Comparison of ENCODE assay signal across 10 cellular contexts in genomic region chr3:148962513-148962912, GRCh38. TPM values are rescaled to one million over a fixed set of nuclear protein-coding genes. Genes with fewer than 3 reads are reported as not detected.
A peak's percentile ranks its signal among the peaks of the same experiment; 100 is the strongest.
DNase-seq lines count a peak whose midpoint lies in the region; ATAC-seq and TF ChIP-seq lines count a peak whose summit lies in the region.
"Had no signal": no experiment of that assay in that cellular context is flagged by ENCODE, and none has a peak within 500 bp of the region (broad histone marks: within the 10 kb centered on the region; RNA-seq: fewer than 3 reads in every experiment).

No MANE protein-coding gene starts in this region.

- no TSS peak for BruUV-seq in HCT116 (replicated peaks; lab: Mats Ljungman, UMichigan)

- H3K36me3 ChIP-seq in HCT116 (ENCODE audit: control insufficient read depth in 1 of 2, insufficient read depth in 2 of 2, low read length in 2 of 2) (no peaks in the 10 kb centered on the region), SK-N-SH (replicated peaks in 1 of 2; ENCODE audit: control insufficient read depth in 1 of 2, insufficient read depth in 2 of 2, low read length in 1 of 2) (no peaks in the 10 kb centered on the region), smooth muscle cell (ENCODE audit: low read depth) (no peaks in the 10 kb centered on the region), sigmoid colon (no peaks in the 10 kb centered on the region)

- no peaks in the 10 kb centered on the region for H3F3A ChIP-seq in SK-N-SH (replicated peaks; ENCODE audit: insufficient read depth)
- H3F3A ChIP-seq in smooth muscle cell (ENCODE audit: low read depth) = no peaks in the 10 kb centered on the region

- H3K9me2 ChIP-seq in HCT116 (ENCODE audit: insufficient read depth) = no peaks in the 10 kb centered on the region
- H3K9me2 ChIP-seq in SK-N-SH = no peaks in the 10 kb centered on the region

- no peak for TF ChIP-seq POLR2A in HCT116 (IDR thresholded peaks at IDR 0.05; ENCODE audit: borderline replicate concordance, extremely low read depth, insufficient read depth, insufficient read length)
- TF ChIP-seq POLR2A in sigmoid colon (IDR thresholded peaks at IDR 0.05) = no peak

- in situ Hi-C loops in ACHN (cut with HindIII; ENCODE audit: low pct_ligation_motif_present, low pct_unique_long_range_greater_than_20kb, low sequenced_read_pairs) = no loop called here

- H2AFZ ChIP-seq in HCT116 (ENCODE audit: low read depth, low read length, poor library complexity, severe bottlenecking) (no peak overlapping the region), SK-N-SH (ENCODE audit: low read depth) (no peak overlapping the region), smooth muscle cell (ENCODE audit: low read depth) (no peak overlapping the region)

- RAD21 ChIA-PET in HCT116 (lab: Charles Lee; ENCODE audit: low non-redundant PET in 1 of 2, low total read pairs in 2 of 2, uncharacterized antibody in 2 of 2, unreplicated experiment in 2 of 2) = no interaction called here

- intact Hi-C loops in HCT116 (cut with micrococcal nuclease) = loop anchor here (2.0 kb wide), 1 partner anchor 158 kb away; no protein-coding TSS in a partner anchor
- intact Hi-C loops in sigmoid colon (cut with DNase I) = no loop called here

- H3K79me2 ChIP-seq in HCT116 (ENCODE audit: insufficient read depth, low read length) (no peaks in the 10 kb centered on the region), SK-N-SH (ENCODE audit: insufficient read depth) (no peaks in the 10 kb centered on the region), smooth muscle cell (ENCODE audit: low read depth) (no peaks in the 10 kb centered on the region)

- H3K27me3 ChIP-seq in HCT116 (ENCODE audit: insufficient read depth, low read length) (no peaks in the 10 kb centered on the region), SK-N-SH (ENCODE audit: insufficient read depth) (no peaks in the 10 kb centered on the region), smooth muscle cell (ENCODE audit: low read depth) (no peaks in the 10 kb centered on the region), sigmoid colon (no peaks in the 10 kb centered on the region)

- TF ChIP-seq CTCF in HCT116 (IDR thresholded peaks at IDR 0.05 in 2 of 3, conservative IDR thresholded peaks at IDR 0.05 in 1 of 3; ENCODE audit: borderline replicate concordance in 1 of 3, insufficient read depth in 1 of 3, low read depth in 2 of 3, low read length in 2 of 3) = peak; percentile 20 to 57 (median 39); a peak in 4 of 6 replicates
- peak; percentile 49 for TF ChIP-seq CTCF in SK-N-SH (IDR thresholded peaks at IDR 0.05)
- TF ChIP-seq CTCF in smooth muscle cell (IDR thresholded peaks at IDR 0.05; ENCODE audit: borderline replicate concordance, insufficient read depth, poor library complexity, severe bottlenecking) = no peak
- no peak for TF ChIP-seq CTCF in sigmoid colon (IDR thresholded peaks at IDR 0.05)

- TF ChIP-seq EP300 in SK-N-SH (IDR thresholded peaks at IDR 0.05; ENCODE audit: borderline replicate concordance in 1 of 2, low read depth in 1 of 2, low read length in 1 of 2) (no peak), sigmoid colon (IDR thresholded peaks at IDR 0.05) (no peak)

- TF ChIP-seq RAD21 in HCT116 (IDR thresholded peaks at IDR 0.05; ENCODE audit: low read depth) (peak; percentile 72), SK-N-SH (IDR thresholded peaks at IDR 0.05; ENCODE audit: low read length) (no peak; the same call in 1 of the 2 replicates)

- H3K4me2 ChIP-seq in HCT116 (ENCODE audit: low read length) (no peak overlapping the region), SK-N-SH (no peak overlapping the region), smooth muscle cell (no peak overlapping the region)

- peak; percentile 82 for ATAC-seq in HCT116

- H3K9ac ChIP-seq in HCT116 (ENCODE audit: low read length) = no peak overlapping the region
- H3K9ac ChIP-seq in SK-N-SH = no peak overlapping the region
- H3K9ac ChIP-seq in smooth muscle cell (ENCODE audit: low read depth) = no peak overlapping the region

- no peak overlapping the region for H3K4me3 ChIP-seq in HCT116 (replicated peaks in 1 of 2; ENCODE audit: low read depth in 1 of 2, low read length in 2 of 2)
- H3K4me3 ChIP-seq in SK-N-SH (ENCODE audit: low read depth in 2 of 2, low read length in 1 of 2) = no peak overlapping the region
- no peak overlapping the region for H3K4me3 ChIP-seq in smooth muscle cell
- no peak overlapping the region for H3K4me3 ChIP-seq in sigmoid colon

- DNase-seq in ACHN (peak; percentile 83), HCT116 (ENCODE audit: low read depth, low spot score) (peak; percentile 56), SK-N-SH (no peak), glomerular visceral epithelial cell (ENCODE audit: extremely low spot score) (peak; percentile 50), NCI-H526 treated with DMSO at 0.1 percent for 48 hours (lab: John Stamatoyannopoulos, UW) (no peak), smooth muscle cell (lab: John Stamatoyannopoulos, UW; ENCODE audit: unreplicated experiment) (no peak), sigmoid colon (no peak)
- DNase-seq in activated naive CD4-positive, alpha-beta T cell (lab: John Stamatoyannopoulos, UW) = no peak
- DNase-seq: activated CD4-positive, alpha-beta T cell treated with anti-CD3 and anti-CD28 coated beads, Interleukin-2, amount 50 U/mL, for 1 hour; GF-D8 had no signal

- H4K20me1 ChIP-seq in HCT116 (ENCODE audit: insufficient read depth) = no peaks in the 10 kb centered on the region
- no peaks in the 10 kb centered on the region for H4K20me1 ChIP-seq in SK-N-SH (ENCODE audit: insufficient read depth)
- H4K20me1 ChIP-seq in smooth muscle cell (ENCODE audit: low read depth) = no peaks in the 10 kb centered on the region

- H3K27ac ChIP-seq in HCT116 (ENCODE audit: low read depth, low read length) = no peak overlapping the region
- H3K27ac ChIP-seq in SK-N-SH (ENCODE audit: low read depth in 2 of 2, low read length in 1 of 2) = no peak overlapping the region
- H3K27ac ChIP-seq in smooth muscle cell (ENCODE audit: low read depth) = no peak overlapping the region
- H3K27ac ChIP-seq in sigmoid colon = no peak overlapping the region

- H3K4me1 ChIP-seq in HCT116 (ENCODE audit: control insufficient read depth in 1 of 2, insufficient read depth in 2 of 2, low read length in 2 of 2) = peaks cover 0 to 7% of the 10 kb centered on the region in 2 experiments; a peak in 2 of 4 replicates
- H3K4me1 ChIP-seq in SK-N-SH (ENCODE audit: control insufficient read depth in 1 of 2, insufficient read depth in 2 of 2, low read depth in 1 of 2, low read length in 1 of 2) = no peaks in the 10 kb centered on the region
- H3K4me1 ChIP-seq in smooth muscle cell (ENCODE audit: low read depth) = no peaks in the 10 kb centered on the region
- H3K4me1 ChIP-seq in sigmoid colon = peaks cover 0 to 11% (median 5%) of the 10 kb centered on the region in 4 donors

- CTCF ChIA-PET in HCT116 (lab: Charles Lee) (interaction anchor here (1.1 to 1.3 kb wide), 2 partner anchors 8 to 338 kb away, joined by 3 to 4 read pairs; no protein-coding TSS in a partner anchor), SK-N-SH (lab: Yijun Ruan, JAX) (interaction anchor here (0.6 to 1.6 kb wide), 2 partner anchors 15 to 158 kb away, joined by 3 to 5 read pairs; no protein-coding TSS in a partner anchor)

- POLR2A ChIA-PET in HCT116 (lab: Charles Lee) = interaction anchor here (0.7 to 1.4 kb wide), 2 partner anchors 30 to 167 kb away, joined by 3 read pairs; partner anchors contain the start of gene HPS3
- POLR2A ChIA-PET in SK-N-SH (lab: Yijun Ruan, JAX) = no interaction called here

- H3K9me3 ChIP-seq in HCT116 (ENCODE audit: control insufficient read depth in 1 of 2, insufficient read depth in 1 of 2, low read depth in 1 of 2, low read length in 2 of 2) = no peaks in the 10 kb centered on the region
- H3K9me3 ChIP-seq in SK-N-SH = no peaks in the 10 kb centered on the region
- H3K9me3 ChIP-seq in smooth muscle cell (replicated peaks; ENCODE audit: low read depth) = no peaks in the 10 kb centered on the region
- H3K9me3 ChIP-seq in sigmoid colon = no peaks in the 10 kb centered on the region

- 67% methylated on average over 1 of the region's 1 CpG for WGBS in SK-N-SH (ENCODE audit: low lambda C conversion rate)
- WGBS in smooth muscle cell (ENCODE audit: low lambda C conversion rate) = 18% methylated on average over 1 of the region's 1 CpG
- 65 to 72% methylated on average over 1 of the region's 1 CpG for WGBS in sigmoid colon, 2 donors

TF ChIP-seq in HCT116, 20 proteins besides CTCF, POLR2A, EP300 and RAD21 (continues in another document):
- peak; percentile 73 for TF ChIP-seq SP1 (IDR thresholded peaks at IDR 0.05; ENCODE audit: low read depth)
- no peak for TF ChIP-seq SRF (IDR thresholded peaks at IDR 0.05; ENCODE audit: low read depth)

TF ChIP-seq in SK-N-SH, 30 proteins besides CTCF, POLR2A, EP300 and RAD21 (continues in another document):
- peak; percentile 96 for TF ChIP-seq REST (IDR thresholded peaks at IDR 0.05; ENCODE audit: low read depth, low read length)

RNA-seq across cellular contexts. Expression of gene GYG1, which starts 28.8 kb away (rescaled TPM):
- total RNA-seq in HCT116 (2021; ENCODE audit: unreplicated experiment) = 28.9 TPM
- polyA plus RNA-seq in HCT116 (2012) = 26.7 and 27.8 TPM in 2 replicates
- 16.8 and 21.7 TPM in 2 replicates for polyA plus RNA-seq in SK-N-SH (2012; rRNA removed)
- polyA plus RNA-seq in SK-N-SH (2012; cell fraction: cytosol; rRNA removed) = 21.0 and 23.2 TPM in 2 replicates
- 8.8 and 20.0 TPM in 2 replicates for polyA plus RNA-seq in SK-N-SH (2012; cell fraction: nucleus; rRNA removed)
- total RNA-seq in smooth muscle cell = 23.4 and 29.8 TPM in 2 replicates
- polyA plus RNA-seq in smooth muscle cell = 13.6 and 15.8 TPM in 2 replicates
- total RNA-seq in sigmoid colon = 100 to 1,000 TPM; 142 to 213 (median 186) TPM
- 10 to 100 TPM; 31.8 to 36.0 (median 34.7) TPM for polyA plus RNA-seq in sigmoid colon

Comparison
In these comparisons a context has a peak if more than half of its experiments do, and no peak if none do; other contexts are left out.
1. DNase-seq: peak in ACHN (single experiment), HCT116 (single experiment) and glomerular visceral epithelial cell (single experiment); none in SK-N-SH (single experiment), NCI-H526 treated with DMSO at 0.1 percent for 48 hours (single experiment), activated naive CD4-positive, alpha-beta T cell (0 of 4), smooth muscle cell (single experiment) and sigmoid colon (single experiment).
2. CTCF ChIP-seq: peak in HCT116 (3 of 3) and SK-N-SH (single experiment); none in smooth muscle cell (single experiment) and sigmoid colon (0 of 4).